In genomic region chr3:101827211-101828174, GRCh38 we compare ENCODE assay signal across 8 cellular contexts. TPM values are rescaled to one million over a fixed set of nuclear protein-coding genes. Genes with fewer than 3 reads are reported as not detected.
DNase-seq lines count a peak whose midpoint lies in the region; ATAC-seq and TF ChIP-seq lines count a peak whose summit lies in the region.

No MANE protein-coding gene starts in this region.

- 1% methylated on average over 30 of the region's 30 CpGs for WGBS in adrenal gland, 4 donors
- WGBS in psoas muscle, 3 donors, result 3 to 6% (median 4%) methylated on average over 30 of the region's 30 CpGs
- 1% methylated on average over 30 of the region's 30 CpGs for WGBS in urinary bladder

- H3K9ac ChIP-seq in HUES48 (ENCODE audit: low read depth, low read length), result peak overlapping the region; percentile 70

- ATAC-seq in GM21360 (IDR thresholded peaks at IDR 0.05; ENCODE audit: unreplicated experiment) (peak; percentile 80), psoas muscle (peak; percentile 71 to 82 (median 76))

- DNase-seq in COR-L47 (lab: John Stamatoyannopoulos, UW) (peak; percentile 68), SW 1271 (lab: John Stamatoyannopoulos, UW) (peak; percentile 61 to 85), adrenal gland (peak; percentile 75 to 92 (median 87)), right atrium auricular region (ENCODE audit: low spot score) (peak; percentile 83), psoas muscle (peak; percentile 56 to 71)

- H3K4me1 ChIP-seq in HUES48 (ENCODE audit: control insufficient read depth, insufficient read depth, low read length) (peaks cover 16% of the 10 kb centered on the region), adrenal gland (replicated peaks in 1 of 2) (peaks cover 27 to 40% of the 10 kb centered on the region in 2 donors), right atrium auricular region (peaks cover 0 to 34% of the 10 kb centered on the region in 2 donors), psoas muscle (peaks cover 23% of the 10 kb centered on the region), urinary bladder (ENCODE audit: insufficient read depth) (no peaks in the 10 kb centered on the region)

- no peak for TF ChIP-seq CTCF in adrenal gland (IDR thresholded peaks at IDR 0.05)
- no peak for TF ChIP-seq CTCF in right atrium auricular region (IDR thresholded peaks at IDR 0.05)
- TF ChIP-seq CTCF in psoas muscle (IDR thresholded peaks at IDR 0.05), result no peak

- intact Hi-C loops in adrenal gland (cut with DNase I) (no loop called here), psoas muscle (cut with DNase I) (no loop called here)

- TF ChIP-seq POLR2A in adrenal gland (IDR thresholded peaks at IDR 0.05), result peak; percentile 51 to 89

- H3K27me3 ChIP-seq in HUES48 (ENCODE audit: control insufficient read depth, insufficient read depth, low read length) (no peaks in the 10 kb centered on the region), adrenal gland (no peaks in the 10 kb centered on the region), right atrium auricular region (no peaks in the 10 kb centered on the region), psoas muscle (ENCODE audit: insufficient read depth in 3 of 3, low read length in 2 of 3) (no peaks in the 10 kb centered on the region)

- peak overlapping the region; percentile 61 for H3K4me3 ChIP-seq in HUES48 (ENCODE audit: low read depth, low read length)
- peak overlapping the region in 3 of 4 donors; percentile 32 to 61 (median 37) for H3K4me3 ChIP-seq in adrenal gland
- H3K4me3 ChIP-seq in right atrium auricular region, result peak overlapping the region; percentile 51 to 62
- H3K4me3 ChIP-seq in psoas muscle, result peak overlapping the region; percentile 70
- peak overlapping the region; percentile 61 for H3K4me3 ChIP-seq in urinary bladder (ENCODE audit: low read depth, low read length)

- H3K36me3 ChIP-seq in HUES48 (ENCODE audit: control insufficient read depth, insufficient read depth, low read length) (no peaks in the 10 kb centered on the region), adrenal gland (replicated peaks in 1 of 2) (no peaks in the 10 kb centered on the region), right atrium auricular region (no peaks in the 10 kb centered on the region), psoas muscle (ENCODE audit: insufficient read depth in 1 of 2, low read depth in 1 of 2) (peaks cover 0 to 3% of the 10 kb centered on the region in 2 donors), urinary bladder (ENCODE audit: insufficient read depth) (no peaks in the 10 kb centered on the region)

- H3K9me3 ChIP-seq in HUES48 (ENCODE audit: control insufficient read depth, insufficient read depth, low read length) (no peaks in the 10 kb centered on the region), adrenal gland (replicated peaks in 1 of 3) (no peaks in the 10 kb centered on the region), right atrium auricular region (no peaks in the 10 kb centered on the region), psoas muscle (no peaks in the 10 kb centered on the region)

- peak overlapping the region; percentile 67 for H3K27ac ChIP-seq in HUES48 (ENCODE audit: low read depth, low read length)
- peak overlapping the region; percentile 79 to 94 (median 88) for H3K27ac ChIP-seq in adrenal gland
- H3K27ac ChIP-seq in right atrium auricular region, result peak overlapping the region; percentile 87 to 92
- H3K27ac ChIP-seq in psoas muscle, result peak overlapping the region; percentile 67
- peak overlapping the region; percentile 86 for H3K27ac ChIP-seq in urinary bladder (ENCODE audit: low read depth)

RNA-seq across cellular contexts. Expression of gene NFKBIZ, which starts 21.8 kb away (rescaled TPM):
- 10 to 100 TPM in 5 of 8 donors, 1 to 10 TPM in 3; 6.2 to 21.8 (median 16.4) TPM for total RNA-seq in adrenal gland
- 1 to 10 TPM; 3.1 to 8.0 (median 7.2) TPM for polyA plus RNA-seq in adrenal gland
- total RNA-seq in right atrium auricular region, result 10 to 100 TPM; 26.6 to 28.7 TPM
- 10 to 100 TPM in 2 of 4 donors, 1 to 10 TPM in 2; 6.4 to 12.5 (median 9.8) TPM for total RNA-seq in psoas muscle
- 1 to 10 TPM; 3.0 to 8.8 (median 5.4) TPM for polyA plus RNA-seq in psoas muscle
- total RNA-seq in urinary bladder, result 31.1 TPM
- 16.8 TPM for polyA plus RNA-seq in urinary bladder

RNA-seq across cellular contexts. Expression of gene NXPE3, which starts 48.5 kb away (rescaled TPM):
- total RNA-seq in adrenal gland (10 to 100 TPM in 2 of 8 donors, 1 to 10 TPM in 6; 4.9 to 14.8 (median 7.9) TPM), right atrium auricular region (10 to 100 TPM; 22.9 to 49.8 TPM), psoas muscle (10 to 100 TPM; 37.4 to 59.3 (median 45.6) TPM), urinary bladder (9.3 TPM)
- polyA plus RNA-seq in adrenal gland (1 to 10 TPM; 2.7 to 7.7 (median 3.7) TPM), psoas muscle (10 to 100 TPM; 10.8 to 67.7 (median 17.5) TPM), urinary bladder (12.3 TPM)

Comparison
In these comparisons a context has a peak if more than half of its experiments do, and no peak if none do; other contexts are left out.
1. Peak in every context shown above with its lines: DNase-seq, ATAC-seq, H3K4me3 ChIP-seq and H3K27ac ChIP-seq.